ENCODE assay signal across 8 cellular contexts in genomic region chr2:119760237-119760807, GRCh38. TPM values are rescaled to one million over a fixed set of nuclear protein-coding genes. Genes with fewer than 3 reads are reported as not detected.
DNase-seq lines count a peak whose midpoint lies in the region; ATAC-seq, FAIRE-seq and TF ChIP-seq lines count a peak whose summit lies in the region.

No MANE protein-coding gene starts in this region.

- peak overlapping the region; percentile 92 to 98 (median 95) for H3K9ac ChIP-seq in H1 (replicated peaks in 1 of 4; ENCODE audit: extremely low read depth in 1 of 4, low read depth in 3 of 4, low read length in 3 of 4)

- H4K91ac ChIP-seq in H1 (replicated peaks; ENCODE audit: insufficient read length, low read length): peak overlapping the region; percentile 20

- TF ChIP-seq POLR2A in H1 (IDR thresholded peaks at IDR 0.05; ENCODE audit: control extremely low read depth in 1 of 2, low read depth in 2 of 2, low read length in 2 of 2): no peak

- no peaks in the 10 kb centered on the region for H3K36me3 Mint-ChIP-seq in nephron (ENCODE audit: low read depth)

- H2BK5ac ChIP-seq in H1 (ENCODE audit: low read depth, low read length): peak overlapping the region; percentile 96

- no peaks in the 10 kb centered on the region for H3K27me3 Mint-ChIP-seq in nephron (ENCODE audit: low read depth)

- H2BK12ac ChIP-seq in H1 (ENCODE audit: low read depth, low read length): peak overlapping the region; percentile 45; the same call in 1 of the 2 replicates

- H2AK5ac ChIP-seq in H1 (ENCODE audit: low read depth, low read length): no peak overlapping the region

- peak overlapping the region; percentile 93; the same call in 1 of the 2 replicates for H4K8ac ChIP-seq in H1 (ENCODE audit: extremely low read depth, insufficient read depth, low read length)

- no peak overlapping the region for H2BK15ac ChIP-seq in H1 (ENCODE audit: low read length)

- H2BK120ac ChIP-seq in H1 (replicated peaks; ENCODE audit: low read depth, low read length): no peak overlapping the region

- peak overlapping the region; percentile 96; the same call in 1 of the 2 replicates for H3K18ac ChIP-seq in H1 (ENCODE audit: extremely low read depth, low read length)

- H3K36me3 ChIP-seq in SJSA1: peaks cover 5% of the 10 kb centered on the region; the same call in 1 of the 2 replicates
- no peaks in the 10 kb centered on the region for H3K36me3 ChIP-seq in H1 (ENCODE audit: control insufficient read depth in 2 of 4, insufficient read depth in 4 of 4, low read length in 3 of 4)

- intact Hi-C loops in Right ventricle myocardium inferior (cut with DNase I) (loop anchor here (2.0 kb wide), 1 partner anchor 62 kb away; no protein-coding TSS in a partner anchor), left cardiac atrium (cut with DNase I) (no loop called here)

- peak overlapping the region; percentile 55 to 81 (median 56) for H3K27ac Mint-ChIP-seq in nephron

- H3K27ac ChIP-seq in SJSA1: peak overlapping the region; percentile 38
- peak overlapping the region; percentile 96 for H3K27ac ChIP-seq in H1 (ENCODE audit: low read depth, low read length)

- CTCF ChIA-PET in H1 (lab: Charles Lee; ENCODE audit: partially characterized antibody): interaction anchor here (0.6 to 1.4 kb wide), 5 partner anchors 10 to 88 kb away, joined by 3 to 5 read pairs (median 3); no protein-coding TSS in a partner anchor

- H3K4ac ChIP-seq in H1 (replicated peaks; ENCODE audit: insufficient read length, low read depth, low read length): peak overlapping the region; percentile 55

- H3K4me1 Mint-ChIP-seq in nephron: peaks cover 35% of the 10 kb centered on the region

- peaks cover 8% of the 10 kb centered on the region for H3K4me1 ChIP-seq in SJSA1 (replicated peaks)
- peaks cover 3 to 11% (median 7%) of the 10 kb centered on the region in 4 experiments; a peak in 5 of 7 replicates for H3K4me1 ChIP-seq in H1 (replicated peaks in 1 of 4; ENCODE audit: control insufficient read depth in 3 of 4, insufficient read depth in 4 of 4, low read length in 3 of 4)

- POLR2A ChIA-PET in H1 (lab: Charles Lee; ENCODE audit: partially characterized antibody): interaction anchor here (0.7 to 3.7 kb wide), 21 partner anchors 9 to 253 kb away, joined by 3 to 36 read pairs (median 4); partner anchors contain the start of gene EPB41L5

- no peak for TF ChIP-seq CTCF in H1 (IDR thresholded peaks at IDR 0.05; ENCODE audit: control extremely low read depth in 1 of 3, insufficient read depth in 1 of 3, low read depth in 1 of 3, low read length in 3 of 3)
- TF ChIP-seq CTCF in nephron (IDR thresholded peaks at IDR 0.05; ENCODE audit: unreplicated experiment in 3 of 3): no peak

- no peak for TF ChIP-seq RAD21 in H1 (IDR thresholded peaks at IDR 0.05 in 1 of 2, conservative IDR thresholded peaks at IDR 0.05 in 1 of 2; ENCODE audit: low read depth in 2 of 2, low read length in 2 of 2)

- H3K56ac ChIP-seq in H1 (replicated peaks; ENCODE audit: insufficient read length, low read depth, low read length): peak overlapping the region; percentile 97

- no peaks in the 10 kb centered on the region; the same call in 1 of the 2 replicates for H3K79me1 ChIP-seq in H1 (ENCODE audit: low read depth, low read length)

- peaks cover 5% of the 10 kb centered on the region; the same call in 1 of the 2 replicates for H3K23me2 ChIP-seq in H1 (ENCODE audit: low read depth, low read length)

- H3K4me3 ChIP-seq in SJSA1 (peak overlapping the region; percentile 67), H1 (ENCODE audit: extremely low read depth in 1 of 4, insufficient read depth in 2 of 4, low read depth in 3 of 4, low read length in 4 of 4) (peak overlapping the region; percentile 78 to 93 (median 90))

- H3K4me2 ChIP-seq in H1 (ENCODE audit: insufficient read depth in 1 of 2, low read depth in 2 of 2, low read length in 2 of 2): peak overlapping the region; percentile 66 to 86

- peaks cover 2 to 3% of the 10 kb centered on the region in 2 experiments for H4K20me1 ChIP-seq in H1 (replicated peaks in 1 of 2; ENCODE audit: control insufficient read depth in 1 of 2, insufficient read depth in 2 of 2, low read length in 2 of 2)

- H3K23ac ChIP-seq in H1 (ENCODE audit: insufficient read length): no peak overlapping the region

- H3K9me3 Mint-ChIP-seq in nephron: no peaks in the 10 kb centered on the region

- FAIRE-seq in H1 (lab: Jason Lieb, UNC): no peak

- peaks cover 25 to 52% of the 10 kb centered on the region in 2 experiments; a peak in 3 of 4 replicates for H3K79me2 ChIP-seq in H1 (ENCODE audit: control insufficient read depth in 1 of 2, insufficient read depth in 2 of 2, low read length in 2 of 2)

- no peak for TF ChIP-seq EP300 in H1 (IDR thresholded peaks at IDR 0.05; ENCODE audit: borderline replicate concordance in 1 of 2, low read depth in 2 of 2, low read length in 2 of 2)

- WGBS in H1 (ENCODE audit: extremely low coverage in 1 of 2, insufficient coverage in 1 of 2, insufficient read length in 1 of 2, insufficient replicate concordance in 2 of 2, low coverage in 1 of 2, low lambda C conversion rate in 2 of 2, missing lambda C conversion rate in 1 of 2), 2 experiments: 0% methylated on average over 31 of the region's 36 CpGs; no CpG with 5 or more reads in 1 of the 2 experiments

- H3K14ac ChIP-seq in H1 (ENCODE audit: insufficient read length): no peak overlapping the region

- H2BK20ac ChIP-seq in H1 (ENCODE audit: low read length): no peak overlapping the region

- H3K9me3 ChIP-seq in SJSA1 (replicated peaks) (no peaks in the 10 kb centered on the region), H1 (ENCODE audit: insufficient read depth in 2 of 2, low read depth in 1 of 2, low read length in 1 of 2) (no peaks in the 10 kb centered on the region)

- peak overlapping the region; percentile 80 to 85 (median 82) for H3K4me3 Mint-ChIP-seq in nephron

- DNase-seq in Right ventricle myocardium inferior (ENCODE audit: missing footprints) (peak; percentile 79), left cardiac atrium (no peak), SJSA1 (ENCODE audit: low read depth in 1 of 2, low spot score in 2 of 2) (no peak), H1 (ENCODE audit: low read depth in 1 of 2, low spot score in 2 of 2) (peak in 1 of 2 experiments; percentile 70), T-helper 9 cell (no peak)

- no peak overlapping the region for H2AFZ ChIP-seq in H1 (ENCODE audit: low read length)

- ATAC-seq in Right ventricle myocardium inferior: no peak
- no peak for ATAC-seq in left cardiac atrium
- peak; percentile 16 for ATAC-seq in HG03045 (IDR thresholded peaks at IDR 0.05; ENCODE audit: unreplicated experiment)
- no peak for ATAC-seq in HG03442 (IDR thresholded peaks at IDR 0.05; ENCODE audit: unreplicated experiment)

- no peaks in the 10 kb centered on the region for H3K27me3 ChIP-seq in SJSA1 (replicated peaks)
- no peaks in the 10 kb centered on the region for H3K27me3 ChIP-seq in H1 (replicated peaks in 1 of 4; ENCODE audit: control insufficient read depth in 3 of 4, extremely low read depth in 1 of 4, insufficient read depth in 3 of 4, low read length in 3 of 4)

- H4K5ac ChIP-seq in H1 (ENCODE audit: insufficient read length, low read depth, low read length): peak overlapping the region; percentile 94

TF ChIP-seq in H1, 55 proteins besides CTCF, POLR2A, EP300 and RAD21:
- TF ChIP-seq ATF3 (IDR thresholded peaks at IDR 0.05; ENCODE audit: insufficient read depth, low read depth, low read length) (no peak), E2F6 (IDR thresholded peaks at IDR 0.05) (0 out of 2 replicates have a peak, but pooled peaks have one; percentile 27), PHF8 (conservative IDR thresholded peaks at IDR 0.05; ENCODE audit: low read depth, low read length) (peak; percentile 75; the same call in 1 of the 2 replicates), CBX8 (IDR thresholded peaks at IDR 0.05; ENCODE audit: borderline replicate concordance, low read depth, low read length) (no peak), KDM4A (IDR thresholded peaks at IDR 0.05; ENCODE audit: low read depth, low read length, severe bottlenecking) (no peak), HDAC2 (IDR thresholded peaks at IDR 0.05; ENCODE audit: borderline replicate concordance in 1 of 2, low read depth in 2 of 2, low read length in 2 of 2) (no peak), RBBP5 (IDR thresholded peaks at IDR 0.05; ENCODE audit: borderline replicate concordance, low read depth, low read length) (peak; percentile 89; the same call in 1 of the 2 replicates)

RNA-seq across cellular contexts. Expression of gene PTPN4, which starts 0.6 kb away (rescaled TPM):
- total RNA-seq in Right ventricle myocardium inferior (40.4 TPM), left cardiac atrium (10 to 100 TPM; 33.0 TPM)
- 8.0 and 10.5 TPM in 2 replicates for total RNA-seq in SJSA1 (2014; rRNA removed; shearing (Covaris generic))
- 105 and 107 TPM in 2 replicates for total RNA-seq in H1 (2021; fragmentation: NEBNext Ultra II Directional; extraction: Animal tissue kit (Norgen Biotek cat#: 25700))
- 16.4 and 28.5 TPM in 2 replicates for polyA plus RNA-seq in H1 (2011; rRNA removed)
- 32.1 TPM for polyA plus RNA-seq in H1 (2011; cell fraction: cytosol; rRNA removed)
- 93.7 TPM for polyA plus RNA-seq in H1 (2011; cell fraction: nucleus; rRNA removed)
- polyA plus RNA-seq in H1 (2012, experiment 1 of 2): 48.9 to 57.1 TPM (median 53.5 TPM) in 4 replicates
- polyA plus RNA-seq in H1 (2012, experiment 2 of 2): 2.2 TPM
- 20.1 TPM for polyA plus RNA-seq in H1 (2013, experiment 1 of 2)
- 18.9 TPM for polyA plus RNA-seq in H1 (2013, experiment 2 of 2)
- polyA minus RNA-seq in H1 (2011; rRNA and poly(A)+ RNA removed): 347 and 550 TPM in 2 replicates
- polyA minus RNA-seq in H1 (2011; cell fraction: cytosol; rRNA and poly(A)+ RNA removed): 95.0 TPM
- 690 TPM for polyA minus RNA-seq in H1 (2011; cell fraction: nucleus; rRNA and poly(A)+ RNA removed)
